18 cellular contexts compared by ENCODE assay signal in genomic region chrX:13142891-13143290, GRCh38.
DNase-seq lines count a peak whose midpoint lies in the region; ATAC-seq and TF ChIP-seq lines count a peak whose summit lies in the region.
"Had no signal": no experiment of that assay in that cellular context is flagged by ENCODE, and none has a peak within 500 bp of the region (broad histone marks: within the 10 kb centered on the region; RNA-seq: fewer than 3 reads in every experiment).

No MANE protein-coding gene starts in this region.

- H3K4me3 ChIP-seq in right cardiac atrium (ENCODE audit: low read length), result no peak overlapping the region
- no peak overlapping the region for H3K4me3 ChIP-seq in Karpas-422 (ENCODE audit: low read length)
- H3K4me3 ChIP-seq: BLaER1 treated with 17β-estradiol and CSF1 and Interleukin-3, amounts not matched to agents 10 nM and 100 nM; esophagus squamous epithelium had no signal

- H3K9me3 ChIP-seq in right cardiac atrium (ENCODE audit: control insufficient read depth, low read length) (no peaks in the 10 kb centered on the region), Karpas-422 (ENCODE audit: low read length) (no peaks in the 10 kb centered on the region)
- H3K9me3 ChIP-seq: esophagus squamous epithelium had no signal

- H3K27me3 ChIP-seq in right cardiac atrium (ENCODE audit: control insufficient read depth, insufficient read depth) (no peaks in the 10 kb centered on the region), Karpas-422 (ENCODE audit: low read length) (no peaks in the 10 kb centered on the region)
- H3K27me3 ChIP-seq: BLaER1 treated with 17β-estradiol and CSF1 and Interleukin-3, amounts not matched to agents 10 nM and 100 nM; esophagus squamous epithelium had no signal

- peak; percentile 64 to 86 for ATAC-seq in right cardiac atrium

- no peak overlapping the region for H3K27ac ChIP-seq in right cardiac atrium (ENCODE audit: low read length)
- no peak overlapping the region for H3K27ac ChIP-seq in Karpas-422 (ENCODE audit: low read length)
- H3K27ac ChIP-seq: esophagus squamous epithelium, parathyroid adenoma, VCaP had no signal

- H3K27me3 Mint-ChIP-seq in nephron progenitor cell (ENCODE audit: low read depth, poor library complexity), result no peaks in the 10 kb centered on the region

- no peaks in the 10 kb centered on the region for H3K36me3 ChIP-seq in Karpas-422 (ENCODE audit: insufficient read depth, low read length)
- H3K36me3 ChIP-seq: esophagus squamous epithelium had no signal

- H4K20me1 ChIP-seq in Karpas-422 (ENCODE audit: insufficient read depth, low read depth, low read length), result no peaks in the 10 kb centered on the region
- H4K20me1 ChIP-seq: BLaER1 treated with 17β-estradiol and CSF1 and Interleukin-3, amounts not matched to agents 10 nM and 100 nM had no signal

- H3K79me2 ChIP-seq in Karpas-422 (ENCODE audit: low read length), result no peaks in the 10 kb centered on the region
- H3K79me2 ChIP-seq: parathyroid adenoma had no signal

- no peak overlapping the region for H3K4me2 ChIP-seq in Karpas-422 (ENCODE audit: low read depth, low read length, poor library complexity, severe bottlenecking)
- H3K4me2 ChIP-seq: BLaER1 treated with 17β-estradiol and CSF1 and Interleukin-3, amounts not matched to agents 10 nM and 100 nM had no signal

- peaks cover 17% of the 10 kb centered on the region for H3K4me1 Mint-ChIP-seq in nephron progenitor cell
- H3K4me1 Mint-ChIP-seq: H9 had no signal

- H3K27ac Mint-ChIP-seq in nephron progenitor cell, result peak overlapping the region; percentile 89
- H3K27ac Mint-ChIP-seq: H9 had no signal

- intact Hi-C loops in right cardiac atrium (cut with DNase I), result no loop called here
- intact Hi-C loops in cardiac septum (cut with DNase I), result no loop called here

- no peak overlapping the region for H3K9ac ChIP-seq in Karpas-422 (ENCODE audit: low read length)
- H3K9ac ChIP-seq: BLaER1 treated with 17β-estradiol and CSF1 and Interleukin-3, amounts not matched to agents 10 nM and 100 nM; parathyroid adenoma had no signal

- H3K4me1 ChIP-seq in right cardiac atrium (ENCODE audit: control insufficient read depth, insufficient read depth, low read length), result peaks cover 2% of the 10 kb centered on the region
- H3K4me1 ChIP-seq in Karpas-422 (ENCODE audit: low read length), result no peaks in the 10 kb centered on the region
- H3K4me1 ChIP-seq: esophagus squamous epithelium, parathyroid adenoma had no signal

- peaks cover 10% of the 10 kb centered on the region for H3K36me3 Mint-ChIP-seq in nephron progenitor cell (ENCODE audit: low read depth)

- no peak overlapping the region for H2AFZ ChIP-seq in Karpas-422 (ENCODE audit: low read length)
- H2AFZ ChIP-seq: parathyroid adenoma had no signal

- no peak overlapping the region for H3K4me3 Mint-ChIP-seq in nephron progenitor cell
- H3K4me3 Mint-ChIP-seq: H9 had no signal

- DNase-seq in right cardiac atrium (peak in 1 of 3 donors; percentile 24), cardiac septum (ENCODE audit: low spot score) (no peak), amniotic epithelial cell (ENCODE audit: low read depth) (peak; percentile 71), nephron progenitor cell (no peak), DMS53 treated with DMSO at 0.1 percent for 48 hours (lab: John Stamatoyannopoulos, UW; ENCODE audit: unreplicated experiment) (no peak), NCI-H2107 treated with DMSO at 0.1 percent for 48 hours (lab: John Stamatoyannopoulos, UW; ENCODE audit: unreplicated experiment) (no peak), Karpas-422 (no peak), NCI-H446 (lab: John Stamatoyannopoulos, UW) (no peak)
- DNase-seq: activated CD4-positive, alpha-beta T cell treated with anti-CD3 and anti-CD28 coated beads, Interleukin-2, amount 50 U/mL, for 4 hours; activated T-cell treated with anti-CD3 and anti-CD28 coated beads for 4 hours; central memory CD4-positive, alpha-beta T cell; esophagus squamous epithelium; H9; midbrain; NCI-H187 had no signal

- TF ChIP-seq CTCF in nephron progenitor cell (IDR thresholded peaks at IDR 0.05), result no peak

- no peaks in the 10 kb centered on the region for H3K9me2 ChIP-seq in Karpas-422 (replicated peaks; ENCODE audit: insufficient read depth, low read length)

- 73% methylated on average over 3 of the region's 3 CpGs for WGBS in right cardiac atrium

- H3K9me3 Mint-ChIP-seq in nephron progenitor cell, result peaks cover 53% of the 10 kb centered on the region
